Comparison of ENCODE assay signal across 1 cellular context in the genomic region with DNA sequence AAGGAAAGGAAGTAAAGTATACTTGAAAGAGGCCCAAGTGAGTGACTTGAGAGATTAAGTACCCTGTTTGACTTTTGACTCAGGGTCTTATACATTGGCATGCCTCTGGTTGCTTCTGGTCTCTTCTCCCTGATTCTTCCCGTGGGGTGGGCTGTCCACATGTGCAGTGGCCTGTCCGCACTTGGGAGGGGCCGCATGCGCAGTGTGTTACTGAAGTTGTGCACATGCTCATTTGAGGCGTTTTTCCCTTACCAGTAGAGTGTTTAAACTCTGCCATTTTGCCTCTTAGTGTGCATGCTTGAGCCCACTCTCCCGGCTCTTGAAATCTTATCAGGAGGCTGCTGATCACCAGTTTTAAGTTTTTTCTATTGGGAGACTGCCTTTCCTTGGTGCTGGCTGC.
A peak's percentile ranks its signal among the peaks of the same experiment; 100 is the strongest.
TF ChIP-seq lines count a peak whose summit lies in the region.

No MANE protein-coding gene starts in this region.

TF ChIP-seq in K562, 482 proteins besides CTCF, POLR2A, EP300 and RAD21 (continued from another document):
- TF ChIP-seq MGA (IDR thresholded peaks at IDR 0.05) (peak; percentile 78), POLR3G (IDR thresholded peaks at IDR 0.05; ENCODE audit: extremely low read depth, insufficient read length, insufficient replicate concordance) (no peak), ZNF584 (CRISPR knock-in tag; IDR thresholded peaks at IDR 0.05; ENCODE audit: low read depth) (no peak), STAT5B (CRISPR knock-in tag; IDR thresholded peaks at IDR 0.05) (no peak)
TF ChIP-seq in K562: peak in this region for 14.
